In genomic region chr16:720990-721764, GRCh38 we compare ENCODE assay signal across 1 cellular context.
A peak's percentile ranks its signal among the peaks of the same experiment; 100 is the strongest.
TF ChIP-seq lines count a peak whose summit lies in the region.

TSS of gene ANTKMT (plus strand) at chr16:721146. CDS start at chr16:721275, 129 bp downstream.

TF ChIP-seq in HepG2, 621 proteins besides CTCF, POLR2A, EP300 and RAD21 (continued from another document and continues in another):
- TF ChIP-seq PRDM15 (CRISPR knock-in tag; IDR thresholded peaks at IDR 0.05) = 0 out of 2 replicates have a peak, but pooled peaks have one; percentile 42
- no peak for TF ChIP-seq DDIT3 (CRISPR knock-in tag; IDR thresholded peaks at IDR 0.05)
- TF ChIP-seq NFATC3 (CRISPR knock-in tag; IDR thresholded peaks at IDR 0.05) = no peak
- TF ChIP-seq HNRNPLL (IDR thresholded peaks at IDR 0.05; ENCODE audit: low read depth, low read length, poor library complexity, severe bottlenecking) = peak; percentile 61
- no peak for TF ChIP-seq SETDB1 (CRISPR knock-in tag; IDR thresholded peaks at IDR 0.05; ENCODE audit: borderline replicate concordance)
- peak; percentile 53; the same call in 1 of the 2 replicates for TF ChIP-seq GATA4 (IDR thresholded peaks at IDR 0.05; ENCODE audit: borderline replicate concordance, low read depth)
- TF ChIP-seq ZFP37 (CRISPR knock-in tag; IDR thresholded peaks at IDR 0.05; ENCODE audit: borderline replicate concordance) = no peak
- TF ChIP-seq MYC (CRISPR knock-in tag; IDR thresholded peaks at IDR 0.05; ENCODE audit: borderline replicate concordance) = peak; percentile 80
- 0 out of 2 replicates have a peak, but pooled peaks have one; percentile 65 for TF ChIP-seq CSRNP2 (CRISPR knock-in tag; conservative IDR thresholded peaks at IDR 0.05; ENCODE audit: low read depth)
- TF ChIP-seq PTBP1 (IDR thresholded peaks at IDR 0.05; ENCODE audit: low read depth, low read length, poor library complexity, severe bottlenecking) = no peak
- no peak; the same call in 1 of the 2 replicates for TF ChIP-seq ZBED4 (CRISPR knock-in tag; IDR thresholded peaks at IDR 0.05; ENCODE audit: borderline replicate concordance)
- TF ChIP-seq SCMH1 (CRISPR knock-in tag; IDR thresholded peaks at IDR 0.05; ENCODE audit: borderline replicate concordance) = no peak
- TF ChIP-seq ZNF510 (CRISPR knock-in tag; IDR thresholded peaks at IDR 0.05; ENCODE audit: low read depth) = peak; percentile 26; the same call in 1 of the 2 replicates
- TF ChIP-seq ZNF782 (CRISPR knock-in tag; IDR thresholded peaks at IDR 0.05; ENCODE audit: borderline replicate concordance) = peak; percentile 31; the same call in 1 of the 2 replicates
- 0 out of 2 replicates have a peak, but pooled peaks have one; percentile 23 for TF ChIP-seq REXO4 (CRISPR knock-in tag; IDR thresholded peaks at IDR 0.05; ENCODE audit: borderline replicate concordance)
- TF ChIP-seq PHF21A (CRISPR knock-in tag; IDR thresholded peaks at IDR 0.05) = peak; percentile 45; the same call in 1 of the 2 replicates
- peak; percentile 78; the same call in 1 of the 2 replicates for TF ChIP-seq ZNF776 (CRISPR knock-in tag; IDR thresholded peaks at IDR 0.05)
- TF ChIP-seq ZNF639 (CRISPR knock-in tag; conservative IDR thresholded peaks at IDR 0.05) = peak; percentile 74
- 0 out of 2 replicates have a peak, but pooled peaks have one; percentile 48 for TF ChIP-seq ZNF251 (CRISPR knock-in tag; IDR thresholded peaks at IDR 0.05)
- TF ChIP-seq NFE2 (CRISPR knock-in tag; IDR thresholded peaks at IDR 0.05) = no peak
- TF ChIP-seq ZNF646 (CRISPR knock-in tag; IDR thresholded peaks at IDR 0.05) = no peak
- no peak for TF ChIP-seq ZNF292 (CRISPR knock-in tag; IDR thresholded peaks at IDR 0.05; ENCODE audit: borderline replicate concordance, low read depth)
- no peak for TF ChIP-seq RORA (CRISPR knock-in tag; IDR thresholded peaks at IDR 0.05)
- TF ChIP-seq PRPF4 (IDR thresholded peaks at IDR 0.05; ENCODE audit: low read depth, low read length, poor library complexity, severe bottlenecking) = no peak
- TF ChIP-seq SAP130 (CRISPR knock-in tag; IDR thresholded peaks at IDR 0.05; ENCODE audit: low read depth) = peak; percentile 77
- TF ChIP-seq TFE3 (CRISPR knock-in tag; IDR thresholded peaks at IDR 0.05) = no peak
- TF ChIP-seq PRMT3 (CRISPR knock-in tag; IDR thresholded peaks at IDR 0.05; ENCODE audit: borderline replicate concordance, low read depth) = peak; percentile 1; the same call in 1 of the 2 replicates
- no peak for TF ChIP-seq ADNP (CRISPR knock-in tag; IDR thresholded peaks at IDR 0.05)
- TF ChIP-seq ZNF225 (CRISPR knock-in tag; IDR thresholded peaks at IDR 0.05) = no peak; the same call in 1 of the 2 replicates
- TF ChIP-seq FOXO1 (CRISPR knock-in tag; IDR thresholded peaks at IDR 0.05) = no peak
- peak; percentile 21; the same call in 1 of the 2 replicates for TF ChIP-seq TFAP4 (IDR thresholded peaks at IDR 0.05; ENCODE audit: borderline replicate concordance, low read depth)
- TF ChIP-seq GATAD1 (CRISPR knock-in tag; IDR thresholded peaks at IDR 0.05) = peak; percentile 93
- TF ChIP-seq BORCS8-MEF2B (CRISPR knock-in tag; IDR thresholded peaks at IDR 0.05) = peak; percentile 51; the same call in 1 of the 2 replicates
- TF ChIP-seq CENPT (CRISPR knock-in tag; IDR thresholded peaks at IDR 0.05; ENCODE audit: low read depth) = peak; percentile 15
- TF ChIP-seq IKZF4 (CRISPR knock-in tag; IDR thresholded peaks at IDR 0.05; ENCODE audit: borderline replicate concordance, low read depth, not compliant biosample characterization) = peak; percentile 77
- peak; percentile 75; the same call in 1 of the 2 replicates for TF ChIP-seq ZNF431 (CRISPR knock-in tag; IDR thresholded peaks at IDR 0.05; ENCODE audit: borderline replicate concordance, low read depth)
- no peak; the same call in 1 of the 2 replicates for TF ChIP-seq ZNF746 (CRISPR knock-in tag; IDR thresholded peaks at IDR 0.05)
- no peak for TF ChIP-seq BATF2 (CRISPR knock-in tag; IDR thresholded peaks at IDR 0.05)
